1 cellular context compared by ENCODE assay signal in genomic region chr18:475202-475624, GRCh38.
TF ChIP-seq lines count a peak whose summit lies in the region.

No MANE protein-coding gene starts in this region.

TF ChIP-seq in endothelial cell of umbilical vein, 7 proteins besides CTCF, POLR2A, EP300 and RAD21:
- TF ChIP-seq FOS (IDR thresholded peaks at IDR 0.05; ENCODE audit: borderline replicate concordance, insufficient read depth, low read length), result peak; percentile 59
- peak; percentile 67 for TF ChIP-seq POLR2AphosphoS5 (IDR thresholded peaks at IDR 0.05; ENCODE audit: insufficient read depth, low read depth, low read length)
- no peak for TF ChIP-seq MYC (IDR thresholded peaks at IDR 0.05; ENCODE audit: low read depth, low read length)
- no peak for TF ChIP-seq EZH2 (IDR thresholded peaks at IDR 0.05; ENCODE audit: borderline replicate concordance, low read depth, low read length, severe bottlenecking)
- peak; percentile 38 for TF ChIP-seq GATA2 (IDR thresholded peaks at IDR 0.05; ENCODE audit: insufficient read depth, insufficient read length, low read depth, low read length)
- peak; percentile 47 for TF ChIP-seq JUN (IDR thresholded peaks at IDR 0.05; ENCODE audit: borderline replicate concordance, insufficient read depth, insufficient read length, low read depth)
